Comparison of ENCODE assay signal across 1 cellular context in genomic region chr1:91402023-91402422, GRCh38.
TF ChIP-seq lines count a peak whose summit lies in the region.

No MANE protein-coding gene starts in this region.

TF ChIP-seq in SK-N-SH treated with all-trans-retinoic acid at 6 μM for 48 hours, 23 proteins besides CTCF, POLR2A, EP300 and RAD21 (continued from another document):
- no peak for TF ChIP-seq ZNF70 (CRISPR knock-in tag; IDR thresholded peaks at IDR 0.05)
- TF ChIP-seq TCF4 (CRISPR knock-in tag; IDR thresholded peaks at IDR 0.05; ENCODE audit: borderline replicate concordance): no peak
TF ChIP-seq in SK-N-SH treated with all-trans-retinoic acid at 6 μM for 48 hours: peak in this region for 0.
